In the genomic region with DNA sequence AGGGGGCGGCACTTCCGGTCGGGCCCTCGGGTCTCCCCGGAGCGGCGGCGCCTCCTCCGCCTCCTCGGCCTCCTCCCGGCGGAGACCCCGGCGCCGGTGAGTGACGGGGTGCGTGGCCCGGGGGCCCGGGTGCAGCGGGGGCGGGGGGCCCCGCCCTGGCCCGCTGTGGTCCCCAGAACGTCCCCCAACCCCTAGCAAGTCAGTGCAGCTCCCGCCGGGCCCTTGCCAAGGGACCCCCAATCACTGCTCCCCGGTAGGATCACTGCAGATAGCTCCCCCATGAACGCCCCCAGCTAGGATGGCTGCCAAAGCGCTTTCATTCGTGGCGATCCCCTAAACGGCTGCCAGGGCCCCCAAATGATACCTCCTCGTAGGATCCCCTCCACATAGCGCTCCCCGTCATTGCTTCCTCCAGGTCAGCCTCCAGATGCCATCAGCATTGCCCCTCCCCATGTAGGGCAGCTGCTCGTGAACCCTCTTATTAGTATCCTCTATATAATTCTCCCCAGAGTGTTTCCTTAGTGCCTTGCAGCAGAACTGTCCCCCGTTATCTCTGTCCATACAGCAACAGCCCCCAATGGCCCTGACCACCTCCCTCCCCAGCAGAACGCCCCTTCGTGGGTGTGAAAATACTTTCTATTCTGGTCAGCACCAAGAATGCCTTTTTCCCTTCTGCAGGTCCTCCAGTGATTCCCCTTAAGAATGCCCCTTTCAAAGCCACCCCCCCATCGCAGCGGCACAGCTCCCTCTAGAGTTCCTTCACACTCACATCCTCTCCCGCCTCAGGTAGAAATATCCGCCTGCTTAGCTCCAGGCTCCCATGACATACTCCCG, we compare ENCODE assay signal across 8 cellular contexts. TPM values are rescaled to one million over a fixed set of nuclear protein-coding genes. Genes with fewer than 3 reads are reported as not detected.
DNase-seq lines count a peak whose midpoint lies in the region; ATAC-seq and TF ChIP-seq lines count a peak whose summit lies in the region.

A gene (plus strand): TSS at position 11 of the 834 bp plus-strand sequence. CDS start 7,972 bp downstream, outside the sequence.

- no peaks in the 10 kb centered on the region for H3K27me3 ChIP-seq in GM23248 (replicated peaks; ENCODE audit: insufficient read depth)
- H3K27me3 ChIP-seq in SU-DHL-6 (ENCODE audit: low read length): no peaks in the 10 kb centered on the region
- H3K27me3 ChIP-seq in adrenal gland: no peaks in the 10 kb centered on the region
- H3K27me3 ChIP-seq in heart left ventricle: no peaks in the 10 kb centered on the region
- no peaks in the 10 kb centered on the region for H3K27me3 ChIP-seq in upper lobe of right lung

- intact Hi-C loops in adrenal gland (cut with DNase I): no loop called here
- intact Hi-C loops in heart left ventricle (cut with DNase I): loop anchor here in 7 of 10 donors (1.0 to 10.0 kb wide), 7 partner anchors 17 to 461 kb away; a partner anchor contains a TSS
- intact Hi-C loops in upper lobe of right lung (cut with DNase I): no loop called here

- H3K79me2 ChIP-seq in GM23248 (ENCODE audit: insufficient read depth): peaks cover 57% of the 10 kb centered on the region
- peaks cover 22% of the 10 kb centered on the region for H3K79me2 ChIP-seq in SU-DHL-6 (ENCODE audit: insufficient read depth, low read length)

- peak within 1 kb of the TSS; percentile 84 for H2AFZ ChIP-seq in GM23248
- H2AFZ ChIP-seq in SU-DHL-6 (ENCODE audit: low read depth, low read length, severe bottlenecking): peak within 1 kb of the TSS; percentile 45

- H3K4me1 ChIP-seq in GM23248 (ENCODE audit: insufficient read depth) (peaks cover 15% of the 10 kb centered on the region), adrenal gland (replicated peaks in 1 of 2) (peaks cover 10 to 26% of the 10 kb centered on the region in 2 donors), heart left ventricle (peaks cover 4 to 49% (median 32%) of the 10 kb centered on the region in 12 donors), upper lobe of right lung (peaks cover 31% of the 10 kb centered on the region)

- DNase-seq in DMS 273 treated with DMSO at 0.1 percent for 48 hours (lab: John Stamatoyannopoulos, UW): peak; percentile 54
- peak; percentile 91 for DNase-seq in GM23248
- DNase-seq in NB4 (ENCODE audit: low read depth): peak; percentile 80
- peak; percentile 71 to 84 (median 81) for DNase-seq in adrenal gland
- peak; percentile 72 to 77 (median 75) for DNase-seq in heart left ventricle
- peak; percentile 77 for DNase-seq in pons (ENCODE audit: low spot score)
- DNase-seq in upper lobe of right lung: peak; percentile 86

- peak within 1 kb of the TSS; percentile 91 for H3K9ac ChIP-seq in GM23248
- peak within 1 kb of the TSS; percentile 98 for H3K9ac ChIP-seq in SU-DHL-6 (ENCODE audit: low read length)

- ATAC-seq in heart left ventricle (peak; percentile 8 to 46 (median 38)), upper lobe of right lung (peak; percentile 65)

- peak within 1 kb of the TSS; percentile 88 for H3K4me3 ChIP-seq in GM23248
- peak within 1 kb of the TSS; percentile 75 for H3K4me3 ChIP-seq in NB4 (ENCODE audit: low read depth, low read length)
- peak within 1 kb of the TSS; percentile 98 for H3K4me3 ChIP-seq in SU-DHL-6 (ENCODE audit: insufficient read depth, low read length, poor library complexity, severe bottlenecking)
- peak within 1 kb of the TSS in 3 of 4 donors; percentile 62 to 91 (median 71) for H3K4me3 ChIP-seq in adrenal gland
- H3K4me3 ChIP-seq in heart left ventricle: peak within 1 kb of the TSS; percentile 72 to 96 (median 83)
- H3K4me3 ChIP-seq in upper lobe of right lung: peak within 1 kb of the TSS; percentile 66

- H4K20me1 ChIP-seq in GM23248 (ENCODE audit: insufficient read depth): peaks cover 4% of the 10 kb centered on the region; the same call in 1 of the 2 replicates
- H4K20me1 ChIP-seq in SU-DHL-6 (ENCODE audit: low read depth, low read length): no peaks in the 10 kb centered on the region

- no peaks in the 10 kb centered on the region for H3K9me3 ChIP-seq in GM23248 (ENCODE audit: low read depth)
- no peaks in the 10 kb centered on the region for H3K9me3 ChIP-seq in SU-DHL-6 (ENCODE audit: insufficient read depth, low read length)
- H3K9me3 ChIP-seq in adrenal gland (replicated peaks in 1 of 3): no peaks in the 10 kb centered on the region
- H3K9me3 ChIP-seq in heart left ventricle: no peaks in the 10 kb centered on the region
- no peaks in the 10 kb centered on the region for H3K9me3 ChIP-seq in upper lobe of right lung

- H3K27ac ChIP-seq in GM23248 (peak within 1 kb of the TSS; percentile 80), SU-DHL-6 (ENCODE audit: low read depth, low read length) (peak within 1 kb of the TSS; percentile 86), adrenal gland (peak within 1 kb of the TSS; percentile 79 to 94 (median 91)), heart left ventricle (peak within 1 kb of the TSS; percentile 90 to 98 (median 96)), upper lobe of right lung (peak within 1 kb of the TSS; percentile 92)

- H3K9me2 ChIP-seq in GM23248 (ENCODE audit: insufficient read depth) (no peaks in the 10 kb centered on the region), SU-DHL-6 (replicated peaks; ENCODE audit: insufficient read depth, low read length) (no peaks in the 10 kb centered on the region)

- TF ChIP-seq CTCF in NB4 (IDR thresholded peaks at IDR 0.05; ENCODE audit: low read depth, low read length): peak; percentile 59
- TF ChIP-seq CTCF in SU-DHL-6 (IDR thresholded peaks at IDR 0.05; ENCODE audit: insufficient read depth, low read length, poor library complexity, severe bottlenecking): peak; percentile 60
- peak in 5 of 6 experiments; percentile 30 to 78 (median 61) for TF ChIP-seq CTCF in adrenal gland (IDR thresholded peaks at IDR 0.05)
- TF ChIP-seq CTCF in heart left ventricle (IDR thresholded peaks at IDR 0.05): peak; percentile 43 to 77 (median 64)
- TF ChIP-seq CTCF in upper lobe of right lung (IDR thresholded peaks at IDR 0.05): peak; percentile 70

- H3K4me2 ChIP-seq in GM23248 (ENCODE audit: unreplicated experiment): peak within 1 kb of the TSS; percentile 93
- H3K4me2 ChIP-seq in SU-DHL-6 (ENCODE audit: low read depth, low read length, poor library complexity, severe bottlenecking): peak within 1 kb of the TSS; percentile 86

- H3K36me3 ChIP-seq in GM23248 (ENCODE audit: low read depth) (peaks cover 17% of the 10 kb centered on the region; the same call in 1 of the 2 replicates), SU-DHL-6 (ENCODE audit: low read length) (no peaks in the 10 kb centered on the region), adrenal gland (replicated peaks in 1 of 2) (no peaks in the 10 kb centered on the region), heart left ventricle (peaks cover 0 to 26% (median 13%) of the 10 kb centered on the region in 9 donors), upper lobe of right lung (peaks cover 14% of the 10 kb centered on the region)

- H3F3A ChIP-seq in GM23248 (ENCODE audit: insufficient read depth) (peaks cover 17% of the 10 kb centered on the region), SU-DHL-6 (ENCODE audit: insufficient read depth) (peaks cover 22% of the 10 kb centered on the region)

- TF ChIP-seq POLR2A in NB4 (IDR thresholded peaks at IDR 0.05; ENCODE audit: extremely low read depth, insufficient read length): no peak
- no peak for TF ChIP-seq POLR2A in adrenal gland (IDR thresholded peaks at IDR 0.05)
- TF ChIP-seq POLR2A in heart left ventricle (IDR thresholded peaks at IDR 0.05): no peak

- 3 to 5% methylated on average over 15 to 32 of the region's 44 CpGs for WGBS in GM23248 (ENCODE audit: low coverage in 1 of 2, low lambda C conversion rate in 2 of 2, missing lambda C conversion rate in 2 of 2), 2 experiments
- 1% methylated on average over 15 to 39 of the region's 44 CpGs for WGBS in adrenal gland, 4 donors
- WGBS in heart left ventricle, 4 donors: 0 to 1% (median 0%) methylated on average over 22 to 44 of the region's 44 CpGs

- in situ Hi-C loops in GM23248 (cut with MboI): no loop called here

RNA-seq across cellular contexts. Expression of the gene that starts here (rescaled TPM):
- 1.3 and 1.5 TPM in 2 replicates for total RNA-seq in GM23248 (2014; rRNA removed; shearing (Covaris generic))
- polyA plus RNA-seq in GM23248 (2016; fragmentation: Nextera tagmentation; extraction: Ambion mirVana) (0.21 and 0.51 TPM in 2 replicates), adrenal gland (10 to 100 TPM in 2 of 3 donors, 1 to 10 TPM in 1; 2.0 to 24.7 (median 11.7) TPM), heart left ventricle (10 to 100 TPM; 12.0 to 24.3 TPM)
- total RNA-seq in adrenal gland (10 to 100 TPM in 5 of 8 donors, 1 to 10 TPM in 3; 5.3 to 19.6 (median 10.6) TPM), heart left ventricle (10 to 100 TPM; 11.4 to 19.1 (median 14.2) TPM), upper lobe of right lung (18.4 TPM)

Comparison
In these comparisons a context has a peak if more than half of its experiments do, and no peak if none do; other contexts are left out.
1. Peak in every context shown above with its lines: DNase-seq, ATAC-seq, H3K4me3 ChIP-seq and H3K27ac ChIP-seq.
2. intact Hi-C loops: an anchor here in heart left ventricle (1.0 to 10.0 kb wide); none called in adrenal gland and upper lobe of right lung.